ENCODE assay signal across 34 cellular contexts in genomic region chr10:17624996-17625395, GRCh38. TPM values are rescaled to one million over a fixed set of nuclear protein-coding genes. Genes with fewer than 3 reads are reported as not detected.
"Had no signal": no experiment of that assay in that cellular context is flagged by ENCODE, and none has a peak within 500 bp of the region (broad histone marks: within the 10 kb centered on the region; RNA-seq: fewer than 3 reads in every experiment).

No MANE protein-coding gene starts in this region.

- H3K9me3 ChIP-seq: ascending aorta, Peyer's patch had no signal

- ATAC-seq: activated CD4-positive, alpha-beta T cell treated with anti-CD3 and anti-CD28 coated beads for 36 hours; activated CD4-positive, CD25-positive, alpha-beta regulatory T cell treated with anti-CD3 and anti-CD28 coated beads, Interleukin-2, amount 50 U/mL, for 24 hours; activated CD8-positive, alpha-beta T cell treated with anti-CD3 and anti-CD28 coated beads, Interleukin-2, amount 10 ng/mL, durations not matched to agents 7 days and 5 days; activated naive CD4-positive, alpha-beta T cell treated with anti-CD3 and anti-CD28 coated beads, Interleukin-2, amount 50 U/mL, for 72 hours; activated naive CD8-positive, alpha-beta T cell treated with anti-CD3 and anti-CD28 coated beads, Interleukin-2, amount 50 U/mL, for 24 hours; PC-3; WTC11 had no signal

- H3K27me3 ChIP-seq: ascending aorta, cardiac muscle cell, Peyer's patch had no signal

- H3K4me3 ChIP-seq: ascending aorta, cardiac muscle cell, Peyer's patch had no signal

- DNase-seq: activated CD4-positive, alpha-beta T cell treated with anti-CD3 and anti-CD28 coated beads for 36 hours; activated CD4-positive, alpha-beta T cell treated with anti-CD3 and anti-CD28 coated beads, Interleukin-2, amount 10 ng/mL, durations not matched to agents 7 days and 5 days; activated CD4-positive, alpha-beta T cell treated with anti-CD3 and anti-CD28 coated beads, Interleukin-2, amount 50 U/mL, for 48 hours; activated CD8-positive, alpha-beta T cell treated with anti-CD3 and anti-CD28 coated beads, Interleukin-2, amount 10 ng/mL, durations not matched to agents 7 days and 5 days; activated gamma-delta T cell; activated naive CD4-positive, alpha-beta T cell treated with anti-CD3 and anti-CD28 coated beads for 36 hours; activated naive CD8-positive, alpha-beta T cell treated with anti-CD3 and anti-CD28 coated beads, Interleukin-2, amount 50 U/mL, for 24 hours; activated T-cell treated with anti-CD3 and anti-CD28 coated beads, Interleukin-2, amount 50 U/mL, for 24 hours; amniotic stem cell; Kasumi-1; KBM-7; MM.1S; MV-4-11; NCI-H1092; NCI-H1436 treated with DMSO at 0.1 percent for 48 hours; NCI-H1694 treated with DMSO at 0.1 percent for 48 hours; NCI-H2029; NCI-H2171 treated with DMSO at 0.1 percent for 48 hours; NCI-H2227 treated with DMSO at 0.1 percent for 48 hours; NCI-H446; NCI-H524; NCI-H69; NK-92 treated with Interleukin-12 subunit alpha and Interleukin-12 subunit beta, amount 100 ng/mL, for 24 hours; PC-3; Peyer's patch; RPMI8226; SIG-M5 had no signal

- FAIRE-seq: TTC549 had no signal

- H3K4me1 ChIP-seq: ascending aorta, Peyer's patch had no signal

- H3K27ac ChIP-seq: ascending aorta, cardiac muscle cell, Peyer's patch had no signal

- H3K36me3 ChIP-seq: ascending aorta, cardiac muscle cell, Peyer's patch had no signal

RNA-seq across cellular contexts. Expression of gene HACD1, which starts 7.8 kb away (rescaled TPM):
- polyA plus RNA-seq: IgD-negative memory B cell had no signal
